ENCODE assay signal across 30 cellular contexts in genomic region chr11:91005458-91005857, GRCh38.
"Had no signal": no experiment of that assay in that cellular context is flagged by ENCODE, and none has a peak within 500 bp of the region (broad histone marks: within the 10 kb centered on the region; RNA-seq: fewer than 3 reads in every experiment).

No MANE protein-coding gene starts in this region.

- H3K27me3 ChIP-seq: brain microvascular endothelial cell, dorsolateral prefrontal cortex, esophagus muscularis mucosa, foreskin keratinocyte, gastrocnemius medialis, heart left ventricle had no signal

- DNase-seq: activated CD4-positive, alpha-beta memory T cell treated with anti-CD3 and anti-CD28 coated beads, Interleukin-2, amount 10 ng/mL, durations not matched to agents 7 days and 5 days; activated CD4-positive, alpha-beta T cell treated with anti-CD3 and anti-CD28 coated beads for 1 hour; activated CD4-positive, alpha-beta T cell treated with anti-CD3 and anti-CD28 coated beads for 4 hours; activated CD4-positive, alpha-beta T cell treated with anti-CD3 and anti-CD28 coated beads, Interleukin-2, amount 10 ng/mL, durations not matched to agents 7 days and 5 days; activated CD4-positive, alpha-beta T cell treated with anti-CD3 and anti-CD28 coated beads, Interleukin-2, amount 50 U/mL, for 4 hours; activated CD8-positive, alpha-beta memory T cell treated with anti-CD3 and anti-CD28 coated beads, Interleukin-2, amount 50 U/mL, for 48 hours; activated gamma-delta T cell treated with Interleukin-2 at 50 U/mL for 16 hours; activated naive CD4-positive, alpha-beta T cell treated with anti-CD3 and anti-CD28 coated beads, Interleukin-2, amount 50 U/mL, for 16 hours; activated naive CD4-positive, alpha-beta T cell treated with Interleukin-2 at 50 U/mL for 16 hours; activated T-cell treated with anti-CD3 and anti-CD28 coated beads for 4 hours; activated T-cell treated with anti-CD3 and anti-CD28 coated beads, Interleukin-2, amount 50 U/mL, for 24 hours; activated T-cell treated with anti-CD3 and anti-CD28 coated beads, Interleukin-2, amount 50 U/mL, for 72 hours; amniotic stem cell; anterior cingulate cortex; brain microvascular endothelial cell; dorsolateral prefrontal cortex; effector memory CD4-positive, alpha-beta T cell; endodermal cell; foreskin keratinocyte; gastrocnemius medialis; glutamatergic neuron; heart left ventricle; T-helper 2 cell had no signal

- H3K4me1 ChIP-seq: esophagus muscularis mucosa, foreskin keratinocyte, gastrocnemius medialis, heart left ventricle had no signal

- FAIRE-seq: astrocyte, bronchial epithelial cell had no signal

- H3K27ac Mint-ChIP-seq: activated CD4-positive, alpha-beta memory T cell treated with anti-CD3 and anti-CD28 coated beads, Interleukin-2, amount 10 ng/mL, durations not matched to agents 7 days and 5 days; activated CD4-positive, alpha-beta T cell treated with anti-CD3 and anti-CD28 coated beads, Interleukin-2, amount 10 ng/mL, durations not matched to agents 7 days and 5 days; activated naive CD8-positive, alpha-beta T cell; activated T-cell treated with anti-CD3 and anti-CD28 coated beads, Interleukin-2, amount 50 U/mL, for 24 hours; activated T-cell treated with anti-CD3 and anti-CD28 coated beads, Interleukin-2, amount 50 U/mL, for 72 hours; dendritic cell treated with granulocyte-macrophage colony-stimulating factor and Interleukin-4, amounts not matched to agents 40 ng/mL and 50 ng/mL, for 4 days; endodermal cell had no signal

- H3K4me1 Mint-ChIP-seq: activated CD4-positive, alpha-beta memory T cell treated with anti-CD3 and anti-CD28 coated beads, Interleukin-2, amount 10 ng/mL, durations not matched to agents 7 days and 5 days; activated CD4-positive, alpha-beta T cell treated with anti-CD3 and anti-CD28 coated beads, Interleukin-2, amount 10 ng/mL, durations not matched to agents 7 days and 5 days; central memory CD8-positive, alpha-beta T cell had no signal

- H3K36me3 ChIP-seq: brain microvascular endothelial cell, esophagus muscularis mucosa, gastrocnemius medialis, heart left ventricle had no signal

- H3K9me3 ChIP-seq: esophagus muscularis mucosa, gastrocnemius medialis had no signal

- H3K4me3 ChIP-seq: coronary artery, dorsolateral prefrontal cortex, esophagus muscularis mucosa, gastrocnemius medialis, heart left ventricle had no signal

- ATAC-seq: activated T-cell treated with anti-CD3 and anti-CD28 coated beads, Interleukin-2, amount 50 U/mL, for 72 hours; foreskin keratinocyte; gastrocnemius medialis; heart left ventricle had no signal

- H3K36me3 Mint-ChIP-seq: activated naive CD8-positive, alpha-beta T cell had no signal

- H3K27ac ChIP-seq: brain microvascular endothelial cell, coronary artery, dorsolateral prefrontal cortex, esophagus muscularis mucosa, foreskin keratinocyte, gastrocnemius medialis, heart left ventricle had no signal

- H3K4me3 Mint-ChIP-seq: activated CD4-positive, alpha-beta memory T cell treated with anti-CD3 and anti-CD28 coated beads, Interleukin-2, amount 10 ng/mL, durations not matched to agents 7 days and 5 days; activated CD4-positive, alpha-beta T cell treated with anti-CD3 and anti-CD28 coated beads, Interleukin-2, amount 10 ng/mL, durations not matched to agents 7 days and 5 days; activated naive CD8-positive, alpha-beta T cell; activated T-cell treated with anti-CD3 and anti-CD28 coated beads, Interleukin-2, amount 50 U/mL, for 24 hours; activated T-cell treated with anti-CD3 and anti-CD28 coated beads, Interleukin-2, amount 50 U/mL, for 72 hours; central memory CD8-positive, alpha-beta T cell; dendritic cell treated with granulocyte-macrophage colony-stimulating factor and Interleukin-4, amounts not matched to agents 40 ng/mL and 50 ng/mL, for 4 days; endodermal cell had no signal

- H3K27me3 Mint-ChIP-seq: activated CD4-positive, alpha-beta memory T cell treated with anti-CD3 and anti-CD28 coated beads, Interleukin-2, amount 10 ng/mL, durations not matched to agents 7 days and 5 days; activated CD4-positive, alpha-beta T cell treated with anti-CD3 and anti-CD28 coated beads, Interleukin-2, amount 10 ng/mL, durations not matched to agents 7 days and 5 days; activated naive CD8-positive, alpha-beta T cell; activated T-cell treated with anti-CD3 and anti-CD28 coated beads, Interleukin-2, amount 50 U/mL, for 24 hours; central memory CD8-positive, alpha-beta T cell; dendritic cell treated with granulocyte-macrophage colony-stimulating factor and Interleukin-4, amounts not matched to agents 40 ng/mL and 50 ng/mL, for 4 days had no signal
